11 cellular contexts compared by ENCODE assay signal in the genomic region with DNA sequence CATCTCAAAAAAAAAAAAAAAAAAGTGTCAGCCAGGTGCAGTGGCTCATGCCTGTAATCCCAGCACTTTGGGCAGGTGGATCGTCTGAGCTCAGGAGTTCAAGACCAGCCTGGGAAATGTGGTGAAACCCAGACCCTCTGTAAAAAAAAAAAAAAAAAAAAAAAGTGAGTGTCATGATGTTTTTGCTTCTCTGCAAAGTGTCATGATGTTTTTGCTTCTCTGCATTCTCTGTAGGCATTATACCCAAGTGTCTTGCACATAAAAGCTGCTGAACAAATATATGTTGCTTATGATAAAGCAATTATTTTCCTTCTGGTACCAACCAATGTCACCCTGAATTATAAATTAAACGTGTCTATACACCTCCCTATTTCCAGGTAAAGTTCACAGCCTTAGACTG. TPM values are rescaled to one million over a fixed set of nuclear protein-coding genes. Genes with fewer than 3 reads are reported as not detected.
DNase-seq lines count a peak whose midpoint lies in the region; ATAC-seq, FAIRE-seq and TF ChIP-seq lines count a peak whose summit lies in the region.
"Had no signal": no experiment of that assay in that cellular context is flagged by ENCODE, and none has a peak within 500 bp of the region (broad histone marks: within the 10 kb centered on the region; RNA-seq: fewer than 3 reads in every experiment).

No MANE protein-coding gene starts in this region.

- no peak for TF ChIP-seq RAD21 in HepG2 (CRISPR knock-in tag; IDR thresholded peaks at IDR 0.05)

- TF ChIP-seq EP300 in HepG2 (IDR thresholded peaks at IDR 0.05; ENCODE audit: low read depth in 2 of 2, low read length in 2 of 2) = no peak
- TF ChIP-seq EP300 in HepG2 (CRISPR knock-in tag; IDR thresholded peaks at IDR 0.05; ENCODE audit: borderline replicate concordance) = no peak

- H3K27me3 ChIP-seq in HepG2 (ENCODE audit: control insufficient read depth in 1 of 2, insufficient read depth in 2 of 2, low read length in 2 of 2) = no peaks in the 10 kb centered on the region; a peak in 1 of 5 replicates
- H3K27me3 ChIP-seq in right lobe of liver = no peaks in the 10 kb centered on the region

- TF ChIP-seq CTCF in HepG2 (CRISPR knock-in tag; IDR thresholded peaks at IDR 0.05) (no peak), right lobe of liver (IDR thresholded peaks at IDR 0.05) (no peak), WI38 (IDR thresholded peaks at IDR 0.05; ENCODE audit: low read depth, low read length) (no peak), fibroblast of villous mesenchyme (IDR thresholded peaks at IDR 0.05; ENCODE audit: insufficient read depth, low read depth, low read length) (no peak)

- POLR2A ChIA-PET in HepG2 (lab: Yijun Ruan, JAX) = interaction anchor here (3.4 kb wide), 1 partner anchor 21 kb away, joined by 23 read pairs; no protein-coding TSS in a partner anchor

- no peak overlapping the region for H3K27ac ChIP-seq in HepG2 (ENCODE audit: extremely low read length, insufficient read depth, low read length)
- no peak overlapping the region for H3K27ac ChIP-seq in right lobe of liver

- H3K36me3 ChIP-seq in HepG2 (replicated peaks in 1 of 2; ENCODE audit: control insufficient read depth in 1 of 2, insufficient read depth in 2 of 2, low read length in 2 of 2) (peaks cover 0 to 13% of the 10 kb centered on the region in 2 experiments; a peak in 1 of 5 replicates), right lobe of liver (no peaks in the 10 kb centered on the region)

- H3K4me3 ChIP-seq in HepG2 (replicated peaks in 1 of 3; ENCODE audit: insufficient read depth in 1 of 3, low read depth in 2 of 3, low read length in 3 of 3) (peak overlapping the region in 1 of 3 experiments; percentile 90; a peak in 1 of 6 replicates), right lobe of liver (no peak overlapping the region), WI38 (ENCODE audit: low read depth, low read length) (peak overlapping the region; percentile 69), fibroblast of villous mesenchyme (ENCODE audit: low read depth, low read length) (peak overlapping the region; percentile 96)

- in situ Hi-C loops in HepG2 (cut with HindIII; ENCODE audit: extremely low pct_ligation_motif_present, low pct_unique_long_range_greater_than_20kb) = loop anchor here (25.0 kb wide), 1 partner anchor 637 kb away; no protein-coding TSS in a partner anchor

- ATAC-seq in HepG2 (no peak), right lobe of liver (no peak), GM19452 (IDR thresholded peaks at IDR 0.05; ENCODE audit: unreplicated experiment) (no peak)

- 84% methylated on average over 2 of the region's 2 CpGs for WGBS in HepG2 (ENCODE audit: low lambda C conversion rate)
- 88% methylated on average over 2 of the region's 2 CpGs for WGBS in right lobe of liver (ENCODE audit: insufficient coverage, low coverage, low lambda C conversion rate, missing lambda C conversion rate)

- DNase-seq in HepG2 (ENCODE audit: low spot score) = no peak
- DNase-seq in right lobe of liver = no peak
- DNase-seq in fibroblast of villous mesenchyme (ENCODE audit: low read depth) = no peak
- DNase-seq in DMS153 treated with DMSO at 0.1 percent for 48 hours (lab: John Stamatoyannopoulos, UW; ENCODE audit: unreplicated experiment) = no peak
- no peak for DNase-seq in central memory CD4-positive, alpha-beta T cell
- no peak for DNase-seq in posterior vena cava (ENCODE audit: low spot score)
- DNase-seq: NCI-H146 had no signal

- peak overlapping the region; percentile 90 for H3K4me2 ChIP-seq in HepG2 (ENCODE audit: low read depth, low read length)

- FAIRE-seq in HepG2 (lab: Jason Lieb, UNC) = no peak
- FAIRE-seq: kidney had no signal

- BruUV-seq in HepG2 (replicated peaks; lab: Mats Ljungman, UMichigan) = no TSS peak

- intact Hi-C loops in HepG2 (cut with micrococcal nuclease; ENCODE audit: unreplicated experiment) = no loop called here
- intact Hi-C loops in right lobe of liver (cut with DNase I) = no loop called here
- intact Hi-C loops in posterior vena cava (cut with DNase I) = no loop called here

- H3K9me3 ChIP-seq in HepG2 (ENCODE audit: low read length) = no peaks in the 10 kb centered on the region
- H3K9me3 ChIP-seq in right lobe of liver = no peaks in the 10 kb centered on the region

- H3K4me1 ChIP-seq in HepG2 (ENCODE audit: insufficient read depth, low read length) = peaks cover 48% of the 10 kb centered on the region
- H3K4me1 ChIP-seq in right lobe of liver = peaks cover 0 to 7% (median 2%) of the 10 kb centered on the region in 4 donors

- TF ChIP-seq POLR2A in HepG2 (IDR thresholded peaks at IDR 0.05; ENCODE audit: insufficient read depth in 1 of 2, low read depth in 2 of 2, low read length in 2 of 2) (no peak), right lobe of liver (IDR thresholded peaks at IDR 0.05) (no peak)

- no peak overlapping the region for H2AFZ ChIP-seq in HepG2 (ENCODE audit: low read length)

- CTCF ChIA-PET in HepG2 (lab: Yijun Ruan, JAX; ENCODE audit: low intra/inter-chr PET ratio, low total read pairs) = no interaction called here

- H3K79me2 ChIP-seq in HepG2 (ENCODE audit: insufficient read depth, low read length) = peaks cover 31% of the 10 kb centered on the region

- H4K20me1 ChIP-seq in HepG2 (ENCODE audit: insufficient read depth, low read length) = no peaks in the 10 kb centered on the region

- H3K9ac ChIP-seq in HepG2 (ENCODE audit: insufficient read depth, low read depth, low read length) = no peak overlapping the region

RNA-seq across cellular contexts. Expression of gene ACBD6, which starts 1.7 kb away (rescaled TPM):
- total RNA-seq in HepG2 (2016; rRNA removed; fragmentation: Illumina TruSeq; extraction: Trizol) (40.3 and 47.2 TPM in 2 replicates), right lobe of liver (10 to 100 TPM in 4 of 6 experiments, 1 to 10 TPM in 2; 9.5 to 18.9 (median 11.5) TPM), fibroblast of villous mesenchyme (44.5 and 66.0 TPM in 2 replicates), posterior vena cava (10 to 100 TPM; 26.8 to 30.2 TPM)
- total RNA-seq in HepG2 (2016; cell fraction: cytosol; rRNA removed; fragmentation: Illumina TruSeq; extraction: Trizol; ENCODE audit: low read depth) = 30.6 and 31.1 TPM in 2 replicates
- 41.0 and 43.9 TPM in 2 replicates for total RNA-seq in HepG2 (2016; cell fraction: insoluble cytoplasmic fraction; rRNA removed; fragmentation: Illumina TruSeq; extraction: Trizol)
- total RNA-seq in HepG2 (2016; cell fraction: membrane; rRNA removed; fragmentation: Illumina TruSeq; extraction: Trizol) = 32.9 and 34.9 TPM in 2 replicates
- 55.8 and 63.0 TPM in 2 replicates for total RNA-seq in HepG2 (2016; cell fraction: nucleus; rRNA removed; fragmentation: Illumina TruSeq; extraction: Trizol)
- polyA plus RNA-seq in HepG2 (2011; rRNA removed) = 33.5 and 34.6 TPM in 2 replicates
- 26.4 and 27.2 TPM in 2 replicates for polyA plus RNA-seq in HepG2 (2011; cell fraction: cytosol; rRNA removed)
- polyA plus RNA-seq in HepG2 (2011; cell fraction: nucleus; rRNA removed) = 68.1 and 72.9 TPM in 2 replicates
- polyA plus RNA-seq in HepG2 (2012) = 36.1 and 39.1 TPM in 2 replicates
- 21.5 and 22.5 TPM in 2 replicates for polyA plus RNA-seq in HepG2 (2016; cell fraction: cytosol; fragmentation: Illumina TruSeq; extraction: Trizol; ENCODE audit: low read depth)
- 32.0 and 34.5 TPM in 2 replicates for polyA plus RNA-seq in HepG2 (2016; cell fraction: insoluble cytoplasmic fraction; fragmentation: Illumina TruSeq; extraction: Trizol; ENCODE audit: low read depth)
- polyA plus RNA-seq in HepG2 (2016; cell fraction: membrane; fragmentation: Illumina TruSeq; extraction: Trizol; ENCODE audit: low read depth) = 24.3 and 28.2 TPM in 2 replicates
- 64.9 and 65.5 TPM in 2 replicates for polyA plus RNA-seq in HepG2 (2016; cell fraction: nucleus; fragmentation: Illumina TruSeq; extraction: Trizol; ENCODE audit: insufficient read depth, low read depth)
- 52.6 and 104 TPM in 2 replicates for polyA minus RNA-seq in HepG2 (2011; rRNA and poly(A)+ RNA removed; ENCODE audit: low replicate concordance)
- polyA minus RNA-seq in HepG2 (2011; cell fraction: cytosol; rRNA and poly(A)+ RNA removed) = 16.2 and 16.5 TPM in 2 replicates
- 83.4 and 88.0 TPM in 2 replicates for polyA minus RNA-seq in HepG2 (2011; cell fraction: nucleus; rRNA and poly(A)+ RNA removed)

RNA-seq across cellular contexts. Expression of gene OVAAL, which starts 58.1 kb away (rescaled TPM):
- total RNA-seq in HepG2 (2016; rRNA removed; fragmentation: Illumina TruSeq; extraction: Trizol) (not detected in 2 replicates), right lobe of liver (not detected), fibroblast of villous mesenchyme (not detected in 2 replicates), posterior vena cava (not detected)
- total RNA-seq in HepG2 (2016; cell fraction: cytosol; rRNA removed; fragmentation: Illumina TruSeq; extraction: Trizol; ENCODE audit: low read depth) = not detected in 2 replicates
- total RNA-seq in HepG2 (2016; cell fraction: insoluble cytoplasmic fraction; rRNA removed; fragmentation: Illumina TruSeq; extraction: Trizol) = 0.12 TPM in 1 of 2 replicates, not detected in the other
- total RNA-seq in HepG2 (2016; cell fraction: membrane; rRNA removed; fragmentation: Illumina TruSeq; extraction: Trizol) = not detected in 2 replicates
- not detected in 2 replicates for total RNA-seq in HepG2 (2016; cell fraction: nucleus; rRNA removed; fragmentation: Illumina TruSeq; extraction: Trizol)
- 0.04 and 0.08 TPM in 2 replicates for polyA plus RNA-seq in HepG2 (2011; rRNA removed)
- 0.03 and 0.09 TPM in 2 replicates for polyA plus RNA-seq in HepG2 (2011; cell fraction: cytosol; rRNA removed)
- not detected in 2 replicates for polyA plus RNA-seq in HepG2 (2011; cell fraction: nucleus; rRNA removed)
- polyA plus RNA-seq in HepG2 (2012) = 0.09 TPM in 1 of 2 replicates, not detected in the other
- not detected in 2 replicates for polyA plus RNA-seq in HepG2 (2016; cell fraction: cytosol; fragmentation: Illumina TruSeq; extraction: Trizol; ENCODE audit: low read depth)
- not detected in 2 replicates for polyA plus RNA-seq in HepG2 (2016; cell fraction: insoluble cytoplasmic fraction; fragmentation: Illumina TruSeq; extraction: Trizol; ENCODE audit: low read depth)
- polyA plus RNA-seq in HepG2 (2016; cell fraction: membrane; fragmentation: Illumina TruSeq; extraction: Trizol; ENCODE audit: low read depth) = 0.10 TPM in 1 of 2 replicates, not detected in the other
- not detected in 2 replicates for polyA plus RNA-seq in HepG2 (2016; cell fraction: nucleus; fragmentation: Illumina TruSeq; extraction: Trizol; ENCODE audit: insufficient read depth, low read depth)
- not detected in 2 replicates for polyA minus RNA-seq in HepG2 (2011; rRNA and poly(A)+ RNA removed; ENCODE audit: low replicate concordance)
- not detected in 2 replicates for polyA minus RNA-seq in HepG2 (2011; cell fraction: cytosol; rRNA and poly(A)+ RNA removed)
- not detected in 2 replicates for polyA minus RNA-seq in HepG2 (2011; cell fraction: nucleus; rRNA and poly(A)+ RNA removed)
- total RNA-seq: dermis microvascular lymphatic vessel endothelial cell, kidney had no signal

Comparison
In these comparisons a context has a peak if more than half of its experiments do, and no peak if none do; other contexts are left out.
1. H3K4me3 ChIP-seq: peak in WI38 (single experiment) and fibroblast of villous mesenchyme (single experiment); none in right lobe of liver (0 of 3).